In the genomic region with DNA sequence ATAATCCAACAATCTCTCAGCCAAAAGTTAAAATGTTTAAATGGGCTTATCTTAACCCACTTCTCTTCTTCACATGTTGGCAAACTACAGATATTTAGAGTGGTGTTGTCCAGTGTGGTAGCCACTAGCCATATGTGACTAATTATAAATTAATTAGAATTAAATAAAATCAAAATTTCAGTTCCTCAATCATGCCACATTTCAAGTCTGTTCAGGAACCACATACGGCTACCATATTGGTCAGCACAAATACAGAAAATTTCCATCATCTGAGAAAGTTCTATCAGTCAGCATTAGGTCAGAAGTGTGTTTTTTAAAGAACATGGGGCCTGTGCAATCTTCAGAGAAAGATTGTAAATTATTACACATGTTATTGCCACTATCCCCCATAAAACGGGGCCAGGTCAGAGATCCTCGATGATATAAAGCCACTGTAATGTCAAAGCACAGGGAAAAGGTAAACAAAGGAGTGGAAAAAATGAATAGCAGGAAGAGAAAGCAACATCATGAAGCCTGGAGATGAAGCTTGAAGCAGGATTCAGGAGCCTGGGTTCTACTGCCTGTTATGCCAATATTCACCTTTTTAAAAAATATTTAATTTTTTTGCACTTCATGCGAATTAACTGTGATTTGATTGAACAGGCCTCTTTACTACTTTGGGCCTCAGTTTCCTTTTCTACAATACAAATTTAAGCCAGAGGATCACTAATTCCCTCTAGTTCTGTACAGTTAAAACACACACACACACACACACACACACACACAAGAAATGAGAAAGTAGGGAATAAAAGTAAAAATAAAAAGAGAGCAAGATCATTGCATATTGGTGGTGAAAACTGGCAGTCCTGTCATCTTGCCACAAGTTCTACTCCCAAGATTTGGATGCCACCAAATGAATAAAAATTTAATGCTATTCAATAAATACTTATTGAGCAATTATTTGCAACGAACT, we compare ENCODE assay signal across 9 cellular contexts. TPM values are rescaled to one million over a fixed set of nuclear protein-coding genes. Genes with fewer than 3 reads are reported as not detected.
DNase-seq lines count a peak whose midpoint lies in the region; ATAC-seq and TF ChIP-seq lines count a peak whose summit lies in the region.
"Had no signal": no experiment of that assay in that cellular context is flagged by ENCODE, and none has a peak within 500 bp of the region (broad histone marks: within the 10 kb centered on the region; RNA-seq: fewer than 3 reads in every experiment).

No MANE protein-coding gene starts in this region.

- H3K27me3 Mint-ChIP-seq in neural progenitor cell (ENCODE audit: insufficient read depth, low read depth) = peaks cover 6% of the 10 kb centered on the region

- peaks cover 21% of the 10 kb centered on the region for H3K4me1 Mint-ChIP-seq in neural progenitor cell

- peaks cover 21% of the 10 kb centered on the region for H3F3A ChIP-seq in neural progenitor cell (ENCODE audit: low read depth)

- H3K27me3 ChIP-seq in DND-41 (ENCODE audit: insufficient read depth, low read length, poor library complexity) (no peaks in the 10 kb centered on the region), colonic mucosa (no peaks in the 10 kb centered on the region), neural progenitor cell (no peaks in the 10 kb centered on the region)

- H2AFZ ChIP-seq in DND-41 (ENCODE audit: low read depth, low read length) = no peak overlapping the region
- no peak overlapping the region for H2AFZ ChIP-seq in neural progenitor cell (replicated peaks)

- H3K4me2 ChIP-seq in DND-41 (ENCODE audit: insufficient read depth, low read length) (peak overlapping the region; percentile 79), neural progenitor cell (peak overlapping the region; percentile 91)

- H3K27ac ChIP-seq in DND-41 (ENCODE audit: low read length) (peak overlapping the region; percentile 36; the same call in 1 of the 2 replicates), colonic mucosa (peak overlapping the region; percentile 94), neural progenitor cell (no peak overlapping the region)

- H3K36me3 ChIP-seq in DND-41 (ENCODE audit: insufficient read depth, low read length) (peaks cover 11% of the 10 kb centered on the region), colonic mucosa (no peaks in the 10 kb centered on the region), neural progenitor cell (peaks cover 7% of the 10 kb centered on the region)

- intact Hi-C loops in colonic mucosa (cut with DNase I) = no loop called here

- H3K9me3 ChIP-seq in DND-41 (ENCODE audit: insufficient read depth, low read length, severe bottlenecking) (no peaks in the 10 kb centered on the region), colonic mucosa (no peaks in the 10 kb centered on the region), neural progenitor cell (ENCODE audit: low read depth) (no peaks in the 10 kb centered on the region)

- peaks cover 42% of the 10 kb centered on the region for H3K4me1 ChIP-seq in DND-41 (ENCODE audit: insufficient read depth, low read length)
- no peaks in the 10 kb centered on the region for H3K4me1 ChIP-seq in colonic mucosa
- H3K4me1 ChIP-seq in neural progenitor cell = peaks cover 19% of the 10 kb centered on the region

- no peak for DNase-seq in DND-41
- peak; percentile 86 for DNase-seq in M059J (ENCODE audit: low read depth)
- peak; percentile 68 for DNase-seq in colonic mucosa
- no peak for DNase-seq in neural progenitor cell (ENCODE audit: low spot score)
- DNase-seq in activated CD8-positive, alpha-beta memory T cell treated with anti-CD3 and anti-CD28 coated beads, Interleukin-2, amount 50 U/mL, for 48 hours = no peak
- DNase-seq in NCI-H2029 (lab: John Stamatoyannopoulos, UW) = no peak

- H3K79me2 ChIP-seq in DND-41 (ENCODE audit: insufficient read depth, low read length) (peaks cover 71% of the 10 kb centered on the region), neural progenitor cell (ENCODE audit: low read depth) (peaks cover 70% of the 10 kb centered on the region)

- peaks cover 21% of the 10 kb centered on the region for H3K9me3 Mint-ChIP-seq in neural progenitor cell

- H3K9ac ChIP-seq in DND-41 (ENCODE audit: low read depth, low read length) (peak overlapping the region; percentile 84), colonic mucosa (ENCODE audit: low read depth in 2 of 2, low read length in 2 of 2) (peak overlapping the region in 1 of 2 donors; percentile 22), neural progenitor cell (peak overlapping the region; percentile 72)

- peaks cover 5% of the 10 kb centered on the region; the same call in 1 of the 2 replicates for H4K20me1 ChIP-seq in DND-41 (ENCODE audit: insufficient read depth, low read length)
- H4K20me1 ChIP-seq in neural progenitor cell (ENCODE audit: low read depth) = peaks cover 44% of the 10 kb centered on the region

- ATAC-seq in DND-41 (ENCODE audit: insufficient read depth, low read depth) (no peak), GM21390 (IDR thresholded peaks at IDR 0.05; ENCODE audit: unreplicated experiment) (no peak), HG02610 (IDR thresholded peaks at IDR 0.05; ENCODE audit: unreplicated experiment) (no peak)

- peak overlapping the region; percentile 100 for H3K4me3 Mint-ChIP-seq in neural progenitor cell

- no peak overlapping the region for H3K27ac Mint-ChIP-seq in neural progenitor cell

- H3K36me3 Mint-ChIP-seq in neural progenitor cell = peaks cover 33% of the 10 kb centered on the region

- H3K4me3 ChIP-seq in DND-41 (ENCODE audit: low read depth in 1 of 2, low read length in 2 of 2) (peak overlapping the region; percentile 77 to 88; a peak in 3 of 4 replicates), colonic mucosa (peak overlapping the region; percentile 92), neural progenitor cell (peak overlapping the region; percentile 94)
- H3K4me3 ChIP-seq: lung had no signal

- TF ChIP-seq CTCF in DND-41 (IDR thresholded peaks at IDR 0.05; ENCODE audit: borderline replicate concordance, extremely low read depth, low read length, poor library complexity, severe bottlenecking) = no peak
- no peak for TF ChIP-seq CTCF in colonic mucosa (IDR thresholded peaks at IDR 0.05)
- TF ChIP-seq CTCF in neural progenitor cell (IDR thresholded peaks at IDR 0.05) = no peak

RNA-seq across cellular contexts. Expression of a gene that starts 2.3 kb away (rescaled TPM):
- total RNA-seq in M059J (2014; rRNA removed; shearing (Covaris generic)) = 7.5 and 12.4 TPM in 2 replicates
- 10 to 100 TPM; 21.7 to 27.4 TPM for total RNA-seq in colonic mucosa
- 30.2 and 40.1 TPM in 2 replicates for total RNA-seq in neural progenitor cell (ENCODE audit: low replicate concordance)

RNA-seq across cellular contexts. Expression of a gene that starts 50.6 kb away (rescaled TPM):
- total RNA-seq in M059J (2014; rRNA removed; shearing (Covaris generic)) = 72.3 and 77.3 TPM in 2 replicates
- total RNA-seq in colonic mucosa (1 to 10 TPM; 8.5 to 9.8 TPM), neural progenitor cell (ENCODE audit: low replicate concordance) (50.7 and 76.8 TPM in 2 replicates)

Comparison
In these comparisons a context has a peak if more than half of its experiments do, and no peak if none do; other contexts are left out.
1. DNase-seq: peak in M059J (single experiment) and colonic mucosa (single experiment); none in DND-41 (single experiment), neural progenitor cell (single experiment), activated CD8-positive, alpha-beta memory T cell treated with anti-CD3 and anti-CD28 coated beads, Interleukin-2, amount 50 U/mL, for 48 hours (single experiment) and NCI-H2029 (single experiment).
2. Peak in every context shown above with its lines, with median percentiles within 50 percentile points of each other: H3K4me3 ChIP-seq.